ENCODE assay signal across 7 cellular contexts in the genomic region with DNA sequence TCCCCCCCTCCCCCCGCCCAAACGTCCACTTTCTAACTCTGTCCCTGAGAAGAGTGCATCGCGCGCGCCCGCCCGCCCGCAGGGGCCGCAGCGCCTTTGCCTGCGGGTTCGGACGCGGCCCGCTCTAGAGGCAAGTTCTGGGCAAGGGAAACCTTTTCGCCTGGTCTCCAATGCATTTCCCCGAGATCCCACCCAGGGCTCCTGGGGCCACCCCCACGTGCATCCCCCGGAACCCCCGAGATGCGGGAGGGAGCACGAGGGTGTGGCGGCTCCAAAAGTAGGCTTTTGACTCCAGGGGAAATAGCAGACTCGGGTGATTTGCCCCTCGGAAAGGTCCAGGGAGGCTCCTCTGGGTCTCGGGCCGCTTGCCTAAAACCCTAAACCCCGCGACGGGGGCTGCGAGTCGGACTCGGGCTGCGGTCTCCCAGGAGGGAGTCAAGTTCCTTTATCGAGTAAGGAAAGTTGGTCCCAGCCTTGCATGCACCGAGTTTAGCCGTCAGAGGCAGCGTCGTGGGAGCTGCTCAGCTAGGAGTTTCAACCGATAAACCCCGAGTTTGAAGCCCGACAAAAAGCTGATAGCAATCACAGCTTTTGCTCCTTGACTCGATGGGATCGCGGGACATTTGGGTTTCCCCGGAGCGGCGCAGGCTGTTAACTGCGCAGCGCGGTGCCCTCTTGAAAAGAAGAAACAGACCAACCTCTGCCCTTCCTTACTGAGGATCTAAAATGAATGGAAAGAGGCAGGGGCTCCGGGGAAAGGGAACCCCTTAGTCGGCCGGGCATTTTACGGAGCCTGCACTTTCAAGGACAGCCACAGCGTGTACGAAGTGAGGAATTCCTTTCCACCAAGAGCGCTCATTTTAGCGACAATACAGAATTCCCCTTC.
DNase-seq lines count a peak whose midpoint lies in the region; ATAC-seq and TF ChIP-seq lines count a peak whose summit lies in the region.

No MANE protein-coding gene starts in this region.

- H3K27ac ChIP-seq in HUES48 (ENCODE audit: low read depth, low read length) (no peak overlapping the region), parathyroid adenoma (peak overlapping the region; percentile 36)

- no peak for ATAC-seq in activated CD8-positive, alpha-beta T cell treated with anti-CD3 and anti-CD28 coated beads for 36 hours
- ATAC-seq in HG03196 (IDR thresholded peaks at IDR 0.05; ENCODE audit: unreplicated experiment) (no peak), HG03439 (IDR thresholded peaks at IDR 0.05; ENCODE audit: unreplicated experiment) (no peak)

- intact Hi-C loops in activated CD8-positive, alpha-beta T cell treated with anti-CD3 and anti-CD28 coated beads for 36 hours (cut with micrococcal nuclease) = loop anchor here (5.0 kb wide), 1 partner anchor 96 kb away; no protein-coding TSS in a partner anchor

- H3K79me2 ChIP-seq in parathyroid adenoma = no peaks in the 10 kb centered on the region

- no peaks in the 10 kb centered on the region for H3K9me3 Mint-ChIP-seq in activated CD8-positive, alpha-beta T cell treated with anti-CD3 and anti-CD28 coated beads for 36 hours
- H3K9me3 Mint-ChIP-seq in glutamatergic neuron (ENCODE audit: unreplicated experiment) = peaks cover 2% of the 10 kb centered on the region

- H3K4me3 Mint-ChIP-seq in activated CD8-positive, alpha-beta T cell treated with anti-CD3 and anti-CD28 coated beads for 36 hours = peak overlapping the region; percentile 85
- H3K4me3 Mint-ChIP-seq in glutamatergic neuron (ENCODE audit: unreplicated experiment) = peak overlapping the region; percentile 38

- CTCF ChIA-PET in activated CD8-positive, alpha-beta T cell treated with anti-CD3 and anti-CD28 coated beads for 36 hours (lab: Charles Lee) = interaction anchor here (0.9 to 7.4 kb wide), 25 partner anchors 9 to 510 kb away, joined by 3 to 89 read pairs (median 8); partner anchors contain the start of gene RUNX1

- no peak for TF ChIP-seq CTCF in activated CD8-positive, alpha-beta T cell treated with anti-CD3 and anti-CD28 coated beads for 36 hours (IDR thresholded peaks at IDR 0.05)
- TF ChIP-seq CTCF in glutamatergic neuron (IDR thresholded peaks at IDR 0.05; ENCODE audit: partially characterized antibody, unreplicated experiment) = no peak
- no peak for TF ChIP-seq CTCF in parathyroid adenoma (IDR thresholded peaks at IDR 0.05)

- H3K9ac ChIP-seq in HUES48 (ENCODE audit: low read depth, low read length) = no peak overlapping the region; the same call in 1 of the 2 replicates
- H3K9ac ChIP-seq in parathyroid adenoma = no peak overlapping the region

- H3K4me2 ChIP-seq in parathyroid adenoma (ENCODE audit: low read length) = no peak overlapping the region

- H3K36me3 ChIP-seq in HUES48 (ENCODE audit: control insufficient read depth, insufficient read depth, low read length) (no peaks in the 10 kb centered on the region), parathyroid adenoma (ENCODE audit: control insufficient read depth, insufficient read depth, low read length) (no peaks in the 10 kb centered on the region)

- H3K4me1 ChIP-seq in HUES48 (ENCODE audit: control insufficient read depth, insufficient read depth, low read length) (peaks cover 32% of the 10 kb centered on the region), parathyroid adenoma (no peaks in the 10 kb centered on the region)

- H3K27me3 Mint-ChIP-seq in activated CD8-positive, alpha-beta T cell treated with anti-CD3 and anti-CD28 coated beads for 36 hours = peaks cover 1% of the 10 kb centered on the region
- peaks cover 9% of the 10 kb centered on the region for H3K27me3 Mint-ChIP-seq in glutamatergic neuron (ENCODE audit: unreplicated experiment)

- H3K36me3 Mint-ChIP-seq in activated CD8-positive, alpha-beta T cell treated with anti-CD3 and anti-CD28 coated beads for 36 hours (ENCODE audit: low read depth) = peaks cover 4% of the 10 kb centered on the region
- H3K36me3 Mint-ChIP-seq in glutamatergic neuron (ENCODE audit: unreplicated experiment) = no peaks in the 10 kb centered on the region

- peak overlapping the region; percentile 63 for H3K27ac Mint-ChIP-seq in activated CD8-positive, alpha-beta T cell treated with anti-CD3 and anti-CD28 coated beads for 36 hours
- no peak overlapping the region for H3K27ac Mint-ChIP-seq in glutamatergic neuron (ENCODE audit: unreplicated experiment)

- POLR2A ChIA-PET in activated CD8-positive, alpha-beta T cell treated with anti-CD3 and anti-CD28 coated beads for 36 hours (lab: Charles Lee) = interaction anchor here (0.6 to 7.3 kb wide), 15 partner anchors 8 to 155 kb away, joined by 3 to 136 read pairs (median 6); no protein-coding TSS in a partner anchor

- H2AFZ ChIP-seq in parathyroid adenoma = peak overlapping the region; percentile 28

- no peak for DNase-seq in activated CD8-positive, alpha-beta T cell treated with anti-CD3 and anti-CD28 coated beads for 36 hours
- DNase-seq in glutamatergic neuron (no peak), inferior parietal cortex (ENCODE audit: extremely low spot score) (no peak)

- H3K9me3 ChIP-seq in HUES48 (ENCODE audit: control insufficient read depth, insufficient read depth, low read length) (no peaks in the 10 kb centered on the region), parathyroid adenoma (ENCODE audit: control insufficient read depth, low read length) (no peaks in the 10 kb centered on the region)

- H3K27me3 ChIP-seq in HUES48 (ENCODE audit: control insufficient read depth, insufficient read depth, low read length) (peaks cover 83% of the 10 kb centered on the region), parathyroid adenoma (ENCODE audit: control insufficient read depth, insufficient read depth, low read length) (peaks cover 10% of the 10 kb centered on the region)

- H3K4me1 Mint-ChIP-seq in activated CD8-positive, alpha-beta T cell treated with anti-CD3 and anti-CD28 coated beads for 36 hours (ENCODE audit: low read depth) = peaks cover 50% of the 10 kb centered on the region
- H3K4me1 Mint-ChIP-seq in glutamatergic neuron (ENCODE audit: low read depth, unreplicated experiment) = peaks cover 8% of the 10 kb centered on the region

- H3K4me3 ChIP-seq in HUES48 (ENCODE audit: low read depth, low read length) (peak overlapping the region; percentile 63), parathyroid adenoma (ENCODE audit: low read depth, low read length) (no peak overlapping the region)
